Comparison of ENCODE assay signal across 10 cellular contexts in genomic region chr10:103470755-103471653, GRCh38. TPM values are rescaled to one million over a fixed set of nuclear protein-coding genes. Genes with fewer than 3 reads are reported as not detected.
DNase-seq lines count a peak whose midpoint lies in the region; ATAC-seq, FAIRE-seq and TF ChIP-seq lines count a peak whose summit lies in the region.
"Had no signal": no experiment of that assay in that cellular context is flagged by ENCODE, and none has a peak within 500 bp of the region (broad histone marks: within the 10 kb centered on the region; RNA-seq: fewer than 3 reads in every experiment).

No MANE protein-coding gene starts in this region.

- no peak overlapping the region for H3K4me3 ChIP-seq in mucosa of descending colon

- peak; percentile 20 for FAIRE-seq in urothelium cell line (lab: Jason Lieb, UNC)
- FAIRE-seq in RCC 7860 (lab: Jason Lieb, UNC), result no peak

- TF ChIP-seq CTCF in mucosa of descending colon (IDR thresholded peaks at IDR 0.05), result no peak

- peak; percentile 81 for DNase-seq in OCI-M1 (lab: John Stamatoyannopoulos, UW)
- peak; percentile 36 to 66 for DNase-seq in activated T-helper 1 cell treated with anti-CD3 and anti-CD28 coated beads, Interleukin-2, amount 50 U/mL, for 16 hours (ENCODE audit: low read depth in 1 of 2, low spot score in 1 of 2)
- DNase-seq in mucosa of descending colon, result peak; percentile 54 to 87 (median 65)
- DNase-seq in urothelium cell line (ENCODE audit: low spot score), result peak; percentile 87
- DNase-seq in RCC 7860 (ENCODE audit: low spot score), result no peak
- no peak for DNase-seq in head of caudate nucleus

- ATAC-seq in GM18873 (IDR thresholded peaks at IDR 0.05; ENCODE audit: low FRiP score, unreplicated experiment), result peak; percentile 67
- ATAC-seq in HG02970 (IDR thresholded peaks at IDR 0.05; ENCODE audit: low FRiP score, unreplicated experiment), result peak; percentile 65
- ATAC-seq in mucosa of descending colon, result peak; percentile 91

- H3K9me3 ChIP-seq in mucosa of descending colon, result no peaks in the 10 kb centered on the region

- no peaks in the 10 kb centered on the region for H3K4me1 ChIP-seq in mucosa of descending colon (ENCODE audit: low read depth)
- H3K4me1 ChIP-seq: parathyroid adenoma had no signal

- intact Hi-C loops in mucosa of descending colon (cut with DNase I, micrococcal nuclease) (no loop called here), head of caudate nucleus (cut with DNase I) (no loop called here)

- H3K36me3 ChIP-seq in mucosa of descending colon (ENCODE audit: low read depth), result no peaks in the 10 kb centered on the region

RNA-seq across cellular contexts. Expression of gene CALHM3, which starts 8.0 kb away (rescaled TPM):
- not detected for total RNA-seq in mucosa of descending colon

RNA-seq across cellular contexts. Expression of gene CALHM1, which starts 12.3 kb away (rescaled TPM):
- total RNA-seq in mucosa of descending colon, result not detected
- total RNA-seq: activated CD8-positive, alpha-beta memory T cell treated with anti-CD3 and anti-CD28 coated beads for 36 hours had no signal

RNA-seq across cellular contexts. Expression of gene CALHM2, which starts 18.8 kb away (rescaled TPM):
- total RNA-seq in mucosa of descending colon, result 10 to 100 TPM in 2 of 3 donors, 1 to 10 TPM in 1; 5.8 to 16.8 (median 12.3) TPM

RNA-seq across cellular contexts. Expression of gene NEURL1, which starts 22.5 kb away (rescaled TPM):
- 10 to 100 TPM; 15.9 to 68.7 (median 42.9) TPM for total RNA-seq in mucosa of descending colon

Comparison
In these comparisons a context has a peak if more than half of its experiments do, and no peak if none do; other contexts are left out.
1. DNase-seq: peak in OCI-M1 (single experiment), activated T-helper 1 cell treated with anti-CD3 and anti-CD28 coated beads, Interleukin-2, amount 50 U/mL, for 16 hours (2 of 2), mucosa of descending colon (3 of 3) and urothelium cell line (single experiment); none in RCC 7860 (single experiment) and head of caudate nucleus (0 of 42).
2. Peak in every context shown above with its lines, with median percentiles within 50 percentile points of each other: ATAC-seq.